8 cellular contexts compared by ENCODE assay signal in the genomic region with DNA sequence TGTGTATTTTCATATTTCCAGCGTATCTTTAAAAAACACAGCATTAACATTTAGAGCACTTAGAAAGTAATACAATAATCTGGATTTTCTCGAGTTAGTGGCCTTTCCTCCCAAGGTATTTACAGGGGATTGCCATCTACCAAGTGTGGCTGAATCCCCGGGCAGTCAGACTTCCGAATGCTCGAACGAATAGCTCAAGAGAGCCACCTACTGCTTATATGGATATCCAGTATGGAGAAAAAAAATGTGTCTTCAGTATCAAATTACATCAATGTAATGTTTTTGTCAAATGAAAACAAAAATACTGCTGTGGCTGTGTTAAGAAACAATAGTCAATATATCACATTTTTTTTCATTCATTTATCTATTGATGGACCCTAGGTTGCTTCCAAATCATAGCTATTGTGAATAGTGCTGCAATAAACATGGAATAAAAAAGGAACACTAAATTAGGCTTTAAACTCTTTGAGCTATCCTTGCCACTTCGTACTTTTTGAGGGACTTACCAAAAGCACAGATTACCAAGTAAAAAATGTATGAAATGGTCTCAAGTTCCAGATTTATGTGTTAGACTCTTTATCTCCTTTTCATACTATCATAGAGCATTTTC.
A peak's percentile ranks its signal among the peaks of the same experiment; 100 is the strongest.
DNase-seq lines count a peak whose midpoint lies in the region; ATAC-seq and TF ChIP-seq lines count a peak whose summit lies in the region.

No MANE protein-coding gene starts in this region.

- H3K27me3 ChIP-seq in lower lobe of right lung (ENCODE audit: low read depth), result no peaks in the 10 kb centered on the region

- ATAC-seq in lower lobe of right lung (peak in 1 of 2 donors; percentile 64), HG02763 (IDR thresholded peaks at IDR 0.05; ENCODE audit: unreplicated experiment) (no peak), HG03139 (IDR thresholded peaks at IDR 0.05; ENCODE audit: unreplicated experiment) (no peak)

- H3K36me3 ChIP-seq in lower lobe of right lung, result no peaks in the 10 kb centered on the region

- DNase-seq in HEK293T (ENCODE audit: extremely low spot score) (peak; percentile 48), NCI-H774 (lab: John Stamatoyannopoulos, UW) (peak; percentile 44), cerebellar cortex (ENCODE audit: low spot score) (peak; percentile 35), lower lobe of right lung (no peak), germinal center (ENCODE audit: low spot score) (no peak)

- H3K4me1 ChIP-seq in lower lobe of right lung, result no peaks in the 10 kb centered on the region

- H3K4me3 ChIP-seq in lower lobe of right lung, result no peak overlapping the region

- intact Hi-C loops in lower lobe of right lung (cut with DNase I), result no loop called here

- H3K27ac ChIP-seq in C4-2B (no peak overlapping the region), lower lobe of right lung (no peak overlapping the region)

- peak; percentile 88 for TF ChIP-seq CTCF in C4-2B (conservative IDR thresholded peaks at IDR 0.05)
- peak; percentile 48 for TF ChIP-seq CTCF in lower lobe of right lung (IDR thresholded peaks at IDR 0.05)

- no peaks in the 10 kb centered on the region for H3K9me3 ChIP-seq in lower lobe of right lung

- CTCF ChIA-PET in HEK293T (lab: Yijun Ruan, JAX), result interaction anchor here (0.6 to 1.3 kb wide), 6 partner anchors 8 to 977 kb away, joined by 3 to 6 read pairs (median 4); no protein-coding TSS in a partner anchor

- POLR2A ChIA-PET in HEK293T (lab: Yijun Ruan, JAX), result no interaction called here

TF ChIP-seq in HEK293T, 16 proteins besides CTCF, POLR2A, EP300 and RAD21:
- TF ChIP-seq ELF4 (IDR thresholded peaks at IDR 0.05) (no peak), ARNT (IDR thresholded peaks at IDR 0.05) (no peak), TARDBP (IDR thresholded peaks at IDR 0.05) (no peak), ZNF384 (IDR thresholded peaks at IDR 0.05) (peak; percentile 87), HDGF (IDR thresholded peaks at IDR 0.05; ENCODE audit: borderline replicate concordance) (no peak), CTBP1 (IDR thresholded peaks at IDR 0.05; ENCODE audit: borderline replicate concordance) (no peak)
- TF ChIP-seq, protein P1, sequence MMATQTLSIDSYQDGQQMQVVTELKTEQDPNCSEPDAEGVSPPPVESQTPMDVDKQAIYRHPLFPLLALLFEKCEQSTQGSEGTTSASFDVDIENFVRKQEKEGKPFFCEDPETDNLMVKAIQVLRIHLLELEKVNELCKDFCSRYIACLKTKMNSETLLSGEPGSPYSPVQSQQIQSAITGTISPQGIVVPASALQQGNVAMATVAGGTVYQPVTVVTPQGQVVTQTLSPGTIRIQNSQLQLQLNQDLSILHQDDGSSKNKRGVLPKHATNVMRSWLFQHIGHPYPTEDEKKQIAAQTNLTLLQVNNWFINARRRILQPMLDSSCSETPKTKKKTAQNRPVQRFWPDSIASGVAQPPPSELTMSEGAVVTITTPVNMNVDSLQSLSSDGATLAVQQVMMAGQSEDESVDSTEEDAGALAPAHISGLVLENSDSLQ (IDR thresholded peaks at IDR 0.05), result no peak

Comparison
In these comparisons a context has a peak if more than half of its experiments do, and no peak if none do; other contexts are left out.
1. DNase-seq: peak in HEK293T (single experiment), NCI-H774 (single experiment) and cerebellar cortex (single experiment); none in lower lobe of right lung (single experiment) and germinal center (single experiment).